9 cellular contexts compared by ENCODE assay signal in genomic region chr17:1577657-1578428, GRCh38. TPM values are rescaled to one million over a fixed set of nuclear protein-coding genes. Genes with fewer than 3 reads are reported as not detected.
A peak's percentile ranks its signal among the peaks of the same experiment; 100 is the strongest.
DNase-seq lines count a peak whose midpoint lies in the region; ATAC-seq and TF ChIP-seq lines count a peak whose summit lies in the region.
"Had no signal": no experiment of that assay in that cellular context is flagged by ENCODE, and none has a peak within 500 bp of the region (broad histone marks: within the 10 kb centered on the region; RNA-seq: fewer than 3 reads in every experiment).

No MANE protein-coding gene starts in this region.

- TF ChIP-seq POLR2A in body of pancreas (IDR thresholded peaks at IDR 0.05): no peak

- intact Hi-C loops in body of pancreas (cut with DNase I): no loop called here

- H3K9ac ChIP-seq in HUES64 (ENCODE audit: low read depth, low read length): no peak overlapping the region

- H3K27ac ChIP-seq in HUES64 (ENCODE audit: low read depth, low read length) (peak overlapping the region; percentile 58; the same call in 1 of the 2 replicates), body of pancreas (peak overlapping the region; percentile 37 to 83 (median 81)), substantia nigra (ENCODE audit: low read depth, low read length, poor library complexity, severe bottlenecking) (peak overlapping the region; percentile 60)

- H3K4me1 ChIP-seq in HUES64 (ENCODE audit: insufficient read depth, low read length) (peaks cover 11% of the 10 kb centered on the region; the same call in 1 of the 2 replicates), body of pancreas (peaks cover 63% of the 10 kb centered on the region)

- H3K27me3 ChIP-seq in HUES64 (ENCODE audit: insufficient read depth, low read length) (no peaks in the 10 kb centered on the region), body of pancreas (no peaks in the 10 kb centered on the region)

- H3K9me3 ChIP-seq in HUES64 (ENCODE audit: insufficient read depth, low read depth, low read length) (no peaks in the 10 kb centered on the region), body of pancreas (no peaks in the 10 kb centered on the region)

- H3K4me3 ChIP-seq in HUES64 (ENCODE audit: low read length): no peak overlapping the region
- no peak overlapping the region for H3K4me3 ChIP-seq in body of pancreas

- no peak for TF ChIP-seq CTCF in body of pancreas (IDR thresholded peaks at IDR 0.05)

- ATAC-seq in body of pancreas: no peak
- no peak for ATAC-seq in HG02885 (IDR thresholded peaks at IDR 0.05; ENCODE audit: poor library complexity, unreplicated experiment)
- no peak for ATAC-seq in HG03097 (IDR thresholded peaks at IDR 0.05; ENCODE audit: low FRiP score, unreplicated experiment)

- WGBS in HUES64: 92% methylated on average over 19 of the region's 19 CpGs
- 87 to 90% methylated on average over 13 to 18 of the region's 19 CpGs for WGBS in body of pancreas, 2 donors

- no peaks in the 10 kb centered on the region for H3K36me3 ChIP-seq in HUES64 (ENCODE audit: insufficient read depth, low read length)
- no peaks in the 10 kb centered on the region for H3K36me3 ChIP-seq in body of pancreas (replicated peaks in 1 of 2; ENCODE audit: insufficient read depth in 1 of 2, low read depth in 2 of 2)

- DNase-seq in body of pancreas (peak in 1 of 4 donors; percentile 55), medulla oblongata (ENCODE audit: extremely low spot score) (peak; percentile 64), substantia nigra (lab: John Stamatoyannopoulos, UW) (peak in 9 of 49 donors; percentile 23 to 56 (median 35)), T-helper 9 cell (no peak), NCI-H1105 (lab: John Stamatoyannopoulos, UW) (no peak)
- DNase-seq: activated T-cell treated with anti-CD3 and anti-CD28 coated beads for 4 hours had no signal

RNA-seq across cellular contexts. Expression of gene PITPNA, which starts 15.3 kb away (rescaled TPM):
- 32.8 TPM for polyA plus RNA-seq in HUES64 (2013, experiment 1 of 2)
- polyA plus RNA-seq in HUES64 (2013, experiment 2 of 2): 42.2 TPM
- total RNA-seq in body of pancreas: 10 to 100 TPM; 11.2 to 14.3 TPM

RNA-seq across cellular contexts. Expression of gene SLC43A2, which starts 50.8 kb away (rescaled TPM):
- polyA plus RNA-seq in HUES64 (2013, experiment 1 of 2): 11.9 TPM
- polyA plus RNA-seq in HUES64 (2013, experiment 2 of 2): 10.9 TPM
- 10 to 100 TPM in 1 of 2 donors, 1 to 10 TPM in 1; 9.6 to 22.4 TPM for total RNA-seq in body of pancreas
